ENCODE assay signal across 1 cellular context in genomic region chr19:49680473-49681351, GRCh38.
TF ChIP-seq lines count a peak whose summit lies in the region.

No MANE protein-coding gene starts in this region.

TF ChIP-seq in K562, 482 proteins besides CTCF, POLR2A, EP300 and RAD21 (continued from another document and continues in another):
- TF ChIP-seq, protein P1, sequence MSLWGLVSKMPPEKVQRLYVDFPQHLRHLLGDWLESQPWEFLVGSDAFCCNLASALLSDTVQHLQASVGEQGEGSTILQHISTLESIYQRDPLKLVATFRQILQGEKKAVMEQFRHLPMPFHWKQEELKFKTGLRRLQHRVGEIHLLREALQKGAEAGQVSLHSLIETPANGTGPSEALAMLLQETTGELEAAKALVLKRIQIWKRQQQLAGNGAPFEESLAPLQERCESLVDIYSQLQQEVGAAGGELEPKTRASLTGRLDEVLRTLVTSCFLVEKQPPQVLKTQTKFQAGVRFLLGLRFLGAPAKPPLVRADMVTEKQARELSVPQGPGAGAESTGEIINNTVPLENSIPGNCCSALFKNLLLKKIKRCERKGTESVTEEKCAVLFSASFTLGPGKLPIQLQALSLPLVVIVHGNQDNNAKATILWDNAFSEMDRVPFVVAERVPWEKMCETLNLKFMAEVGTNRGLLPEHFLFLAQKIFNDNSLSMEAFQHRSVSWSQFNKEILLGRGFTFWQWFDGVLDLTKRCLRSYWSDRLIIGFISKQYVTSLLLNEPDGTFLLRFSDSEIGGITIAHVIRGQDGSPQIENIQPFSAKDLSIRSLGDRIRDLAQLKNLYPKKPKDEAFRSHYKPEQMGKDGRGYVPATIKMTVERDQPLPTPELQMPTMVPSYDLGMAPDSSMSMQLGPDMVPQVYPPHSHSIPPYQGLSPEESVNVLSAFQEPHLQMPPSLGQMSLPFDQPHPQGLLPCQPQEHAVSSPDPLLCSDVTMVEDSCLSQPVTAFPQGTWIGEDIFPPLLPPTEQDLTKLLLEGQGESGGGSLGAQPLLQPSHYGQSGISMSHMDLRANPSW (CRISPR knock-in tag; IDR thresholded peaks at IDR 0.05): 0 out of 2 replicates have a peak, but pooled peaks have one; percentile 85
- peak; percentile 24; the same call in 1 of the 2 replicates for TF ChIP-seq ZNF592 (IDR thresholded peaks at IDR 0.05)
- TF ChIP-seq ZMIZ1 (IDR thresholded peaks at IDR 0.05; ENCODE audit: low read depth in 2 of 2, low read length in 2 of 2): no peak
- TF ChIP-seq STAG1 (CRISPR knock-in tag; IDR thresholded peaks at IDR 0.05; ENCODE audit: borderline replicate concordance): peak; percentile 68
- TF ChIP-seq ZBTB9 (CRISPR knock-in tag; IDR thresholded peaks at IDR 0.05): no peak
- TF ChIP-seq BHLHE40 (IDR thresholded peaks at IDR 0.05; ENCODE audit: low read length): peak; percentile 37; the same call in 1 of the 2 replicates
- TF ChIP-seq SNRNP70 (optimal IDR thresholded peaks at IDR 0.05; ENCODE audit: low read depth, low read length): no peak
- TF ChIP-seq BDP1 (IDR thresholded peaks at IDR 0.05; ENCODE audit: insufficient read depth, insufficient read length): no peak
- TF ChIP-seq RBFOX2 (IDR thresholded peaks at IDR 0.05; ENCODE audit: low read depth, low read length): peak; percentile 58
- TF ChIP-seq RFX1 (IDR thresholded peaks at IDR 0.05): peak; percentile 90
- no peak for TF ChIP-seq ZNF77 (CRISPR knock-in tag; IDR thresholded peaks at IDR 0.05)
- TF ChIP-seq, protein P2, sequence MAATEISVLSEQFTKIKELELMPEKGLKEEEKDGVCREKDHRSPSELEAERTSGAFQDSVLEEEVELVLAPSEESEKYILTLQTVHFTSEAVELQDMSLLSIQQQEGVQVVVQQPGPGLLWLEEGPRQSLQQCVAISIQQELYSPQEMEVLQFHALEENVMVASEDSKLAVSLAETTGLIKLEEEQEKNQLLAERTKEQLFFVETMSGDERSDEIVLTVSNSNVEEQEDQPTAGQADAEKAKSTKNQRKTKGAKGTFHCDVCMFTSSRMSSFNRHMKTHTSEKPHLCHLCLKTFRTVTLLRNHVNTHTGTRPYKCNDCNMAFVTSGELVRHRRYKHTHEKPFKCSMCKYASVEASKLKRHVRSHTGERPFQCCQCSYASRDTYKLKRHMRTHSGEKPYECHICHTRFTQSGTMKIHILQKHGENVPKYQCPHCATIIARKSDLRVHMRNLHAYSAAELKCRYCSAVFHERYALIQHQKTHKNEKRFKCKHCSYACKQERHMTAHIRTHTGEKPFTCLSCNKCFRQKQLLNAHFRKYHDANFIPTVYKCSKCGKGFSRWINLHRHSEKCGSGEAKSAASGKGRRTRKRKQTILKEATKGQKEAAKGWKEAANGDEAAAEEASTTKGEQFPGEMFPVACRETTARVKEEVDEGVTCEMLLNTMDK (IDR thresholded peaks at IDR 0.05; ENCODE audit: borderline replicate concordance, insufficient read depth, low read depth, low read length, poor library complexity, severe bottlenecking): peak; percentile 97
- TF ChIP-seq NONO (IDR thresholded peaks at IDR 0.05; ENCODE audit: low read depth in 2 of 2, low read length in 1 of 2): no peak
- 0 out of 2 replicates have a peak, but pooled peaks have one; percentile 51 for TF ChIP-seq ZBTB17 (CRISPR knock-in tag; IDR thresholded peaks at IDR 0.05)
- TF ChIP-seq, protein P3, sequence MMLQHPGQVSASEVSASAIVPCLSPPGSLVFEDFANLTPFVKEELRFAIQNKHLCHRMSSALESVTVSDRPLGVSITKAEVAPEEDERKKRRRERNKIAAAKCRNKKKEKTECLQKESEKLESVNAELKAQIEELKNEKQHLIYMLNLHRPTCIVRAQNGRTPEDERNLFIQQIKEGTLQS (IDR thresholded peaks at IDR 0.05): no peak
- TF ChIP-seq, protein P3 (CRISPR knock-in tag; conservative IDR thresholded peaks at IDR 0.05): 0 out of 2 replicates have a peak, but pooled peaks have one; percentile 52
- TF ChIP-seq ZNF589 (CRISPR knock-in tag; IDR thresholded peaks at IDR 0.05; ENCODE audit: low read depth): no peak
- 0 out of 2 replicates have a peak, but pooled peaks have one; percentile 50 for TF ChIP-seq PTBP1 (IDR thresholded peaks at IDR 0.05; ENCODE audit: low read depth, low read length)
- no peak for TF ChIP-seq SMAD2 (IDR thresholded peaks at IDR 0.05; ENCODE audit: low read depth, low read length)
- TF ChIP-seq CREB3L1 (IDR thresholded peaks at IDR 0.05; ENCODE audit: borderline replicate concordance, low read depth): 0 out of 2 replicates have a peak, but pooled peaks have one; percentile 7
- no peak for TF ChIP-seq ZNF449 (CRISPR knock-in tag; IDR thresholded peaks at IDR 0.05)
- TF ChIP-seq, protein P4, sequence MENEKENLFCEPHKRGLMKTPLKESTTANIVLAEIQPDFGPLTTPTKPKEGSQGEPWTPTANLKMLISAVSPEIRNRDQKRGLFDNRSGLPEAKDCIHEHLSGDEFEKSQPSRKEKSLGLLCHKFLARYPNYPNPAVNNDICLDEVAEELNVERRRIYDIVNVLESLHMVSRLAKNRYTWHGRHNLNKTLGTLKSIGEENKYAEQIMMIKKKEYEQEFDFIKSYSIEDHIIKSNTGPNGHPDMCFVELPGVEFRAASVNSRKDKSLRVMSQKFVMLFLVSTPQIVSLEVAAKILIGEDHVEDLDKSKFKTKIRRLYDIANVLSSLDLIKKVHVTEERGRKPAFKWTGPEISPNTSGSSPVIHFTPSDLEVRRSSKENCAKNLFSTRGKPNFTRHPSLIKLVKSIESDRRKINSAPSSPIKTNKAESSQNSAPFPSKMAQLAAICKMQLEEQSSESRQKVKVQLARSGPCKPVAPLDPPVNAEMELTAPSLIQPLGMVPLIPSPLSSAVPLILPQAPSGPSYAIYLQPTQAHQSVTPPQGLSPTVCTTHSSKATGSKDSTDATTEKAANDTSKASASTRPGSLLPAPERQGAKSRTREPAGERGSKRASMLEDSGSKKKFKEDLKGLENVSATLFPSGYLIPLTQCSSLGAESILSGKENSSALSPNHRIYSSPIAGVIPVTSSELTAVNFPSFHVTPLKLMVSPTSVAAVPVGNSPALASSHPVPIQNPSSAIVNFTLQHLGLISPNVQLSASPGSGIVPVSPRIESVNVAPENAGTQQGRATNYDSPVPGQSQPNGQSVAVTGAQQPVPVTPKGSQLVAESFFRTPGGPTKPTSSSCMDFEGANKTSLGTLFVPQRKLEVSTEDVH (IDR thresholded peaks at IDR 0.05; ENCODE audit: low read depth, partially characterized antibody): no peak
- TF ChIP-seq CCNT2 (IDR thresholded peaks at IDR 0.05; ENCODE audit: borderline replicate concordance, extremely low read depth, insufficient read length, low read depth, low read length): peak; percentile 29
- peak; percentile 91 to 93 for TF ChIP-seq NRF1 (conservative IDR thresholded peaks at IDR 0.05 in 1 of 2, IDR thresholded peaks at IDR 0.05 in 1 of 2)
- TF ChIP-seq TEAD4 (IDR thresholded peaks at IDR 0.05; ENCODE audit: low read length): no peak
- TF ChIP-seq TEAD4 (CRISPR knock-in tag; IDR thresholded peaks at IDR 0.05; ENCODE audit: borderline replicate concordance): no peak
- peak; percentile 25 for TF ChIP-seq MEIS2 (IDR thresholded peaks at IDR 0.05; ENCODE audit: partially characterized antibody)
- no peak for TF ChIP-seq ZNF511 (CRISPR knock-in tag; IDR thresholded peaks at IDR 0.05)
- peak; percentile 76; the same call in 1 of the 2 replicates for TF ChIP-seq TFAP4 (CRISPR knock-in tag; IDR thresholded peaks at IDR 0.05; ENCODE audit: borderline replicate concordance)
- TF ChIP-seq SP1 (CRISPR knock-in tag; IDR thresholded peaks at IDR 0.05): peak; percentile 79
- no peak for TF ChIP-seq ZC3H8 (IDR thresholded peaks at IDR 0.05)
- peak in 1 of 2 experiments; percentile 65; a peak in 1 of 4 replicates for TF ChIP-seq TEAD1 (CRISPR knock-in tag; IDR thresholded peaks at IDR 0.05)
- TF ChIP-seq SMC3 (conservative IDR thresholded peaks at IDR 0.05; ENCODE audit: insufficient read depth, low read depth, low read length): peak; percentile 82
